ENCODE assay signal across 10 cellular contexts in genomic region chr6:10425973-10426780, GRCh38. TPM values are rescaled to one million over a fixed set of nuclear protein-coding genes. Genes with fewer than 3 reads are reported as not detected.
DNase-seq lines count a peak whose midpoint lies in the region; ATAC-seq, FAIRE-seq and TF ChIP-seq lines count a peak whose summit lies in the region.
"Had no signal": no experiment of that assay in that cellular context is flagged by ENCODE, and none has a peak within 500 bp of the region (broad histone marks: within the 10 kb centered on the region; RNA-seq: fewer than 3 reads in every experiment).

No MANE protein-coding gene starts in this region.

- H3K4me3 ChIP-seq in SK-N-MC (peak overlapping the region; percentile 40), fibroblast of villous mesenchyme (ENCODE audit: low read depth, low read length) (peak overlapping the region; percentile 46), pancreas (peak overlapping the region; percentile 14 to 53 (median 28))

- H3K9me3 Mint-ChIP-seq in activated CD8-positive, alpha-beta memory T cell treated with anti-CD3 and anti-CD28 coated beads, Interleukin-2, amount 10 ng/mL, durations not matched to agents 7 days and 5 days (ENCODE audit: low read depth) = no peaks in the 10 kb centered on the region

- DNase-seq in activated CD8-positive, alpha-beta memory T cell treated with anti-CD3 and anti-CD28 coated beads, Interleukin-2, amount 10 ng/mL, durations not matched to agents 7 days and 5 days = no peak
- DNase-seq in activated CD8-positive, alpha-beta memory T cell treated with anti-CD3 and anti-CD28 coated beads, Interleukin-2, amount 50 U/mL, for 4 hours = no peak
- DNase-seq in SK-N-MC (ENCODE audit: low read depth, low spot score) = no peak
- peak; percentile 23 for DNase-seq in fibroblast of villous mesenchyme (ENCODE audit: low read depth)
- DNase-seq in pancreas = peak in 4 of 6 donors; percentile 33 to 74 (median 59)
- DNase-seq in effector CD8-positive, alpha-beta T cell (lab: John Stamatoyannopoulos, UW) = no peak
- no peak for DNase-seq in stimulated activated naive CD4-positive, alpha-beta T cell (lab: John Stamatoyannopoulos, UW)

- TF ChIP-seq CTCF in fibroblast of villous mesenchyme (IDR thresholded peaks at IDR 0.05; ENCODE audit: insufficient read depth, low read depth, low read length) (no peak), pancreas (IDR thresholded peaks at IDR 0.05) (no peak)

- no peaks in the 10 kb centered on the region for H3K4me1 ChIP-seq in pancreas

- peak overlapping the region; percentile 38 for H3K9ac ChIP-seq in SK-N-MC (ENCODE audit: insufficient read length)

- peaks cover 80% of the 10 kb centered on the region for H3K27me3 Mint-ChIP-seq in activated CD8-positive, alpha-beta memory T cell treated with anti-CD3 and anti-CD28 coated beads, Interleukin-2, amount 10 ng/mL, durations not matched to agents 7 days and 5 days

- no peak for FAIRE-seq in pancreas (lab: Jason Lieb, UNC)
- FAIRE-seq: GM18507, islet of Langerhans had no signal

- H3K27me3 ChIP-seq in pancreas = peaks cover 0 to 56% (median 6%) of the 10 kb centered on the region in 4 donors

- peaks cover 18% of the 10 kb centered on the region for H3K4me1 Mint-ChIP-seq in activated CD8-positive, alpha-beta memory T cell treated with anti-CD3 and anti-CD28 coated beads, Interleukin-2, amount 10 ng/mL, durations not matched to agents 7 days and 5 days

- H3K27ac ChIP-seq in SK-N-MC = 0 out of 2 replicates have a peak overlapping the region, but pooled peaks have one; percentile 21
- H3K27ac ChIP-seq in pancreas = no peak overlapping the region

- no peaks in the 10 kb centered on the region for H3K36me3 ChIP-seq in SK-N-MC (ENCODE audit: insufficient read depth, low read length)
- H3K36me3 ChIP-seq in pancreas = no peaks in the 10 kb centered on the region

- H3K9me3 ChIP-seq in SK-N-MC (ENCODE audit: low read depth, low read length) (no peaks in the 10 kb centered on the region), pancreas (no peaks in the 10 kb centered on the region)

- H3K36me3 Mint-ChIP-seq in activated CD8-positive, alpha-beta memory T cell treated with anti-CD3 and anti-CD28 coated beads, Interleukin-2, amount 10 ng/mL, durations not matched to agents 7 days and 5 days = peaks cover 2% of the 10 kb centered on the region

- intact Hi-C loops in pancreas (cut with DNase I) = no loop called here

- CTCF ChIA-PET in activated CD8-positive, alpha-beta memory T cell treated with anti-CD3 and anti-CD28 coated beads, Interleukin-2, amount 10 ng/mL, durations not matched to agents 7 days and 5 days (lab: Charles Lee) = no interaction called here

- 3 to 4% methylated on average over 55 of the region's 55 CpGs for WGBS in pancreas, 2 donors

- no peak overlapping the region for H3K27ac Mint-ChIP-seq in activated CD8-positive, alpha-beta memory T cell treated with anti-CD3 and anti-CD28 coated beads, Interleukin-2, amount 10 ng/mL, durations not matched to agents 7 days and 5 days

- H3K4me3 Mint-ChIP-seq in activated CD8-positive, alpha-beta memory T cell treated with anti-CD3 and anti-CD28 coated beads, Interleukin-2, amount 10 ng/mL, durations not matched to agents 7 days and 5 days = peak overlapping the region; percentile 59

- peak; percentile 46 for ATAC-seq in activated CD8-positive, alpha-beta memory T cell treated with anti-CD3 and anti-CD28 coated beads, Interleukin-2, amount 10 ng/mL, durations not matched to agents 7 days and 5 days
- ATAC-seq in HG02885 (IDR thresholded peaks at IDR 0.05; ENCODE audit: poor library complexity, unreplicated experiment) (peak; percentile 69), pancreas (peak; percentile 69 to 85 (median 82))

RNA-seq across cellular contexts. Expression of gene TFAP2A, which starts 11.3 kb away (rescaled TPM):
- under 1 TPM; 0.18 to 0.21 TPM for total RNA-seq in activated CD8-positive, alpha-beta memory T cell treated with anti-CD3 and anti-CD28 coated beads, Interleukin-2, amount 10 ng/mL, durations not matched to agents 7 days and 5 days
- 2.6 and 13.8 TPM in 2 replicates for total RNA-seq in fibroblast of villous mesenchyme
- total RNA-seq in pancreas = 1 to 10 TPM in 1 of 6 donors, under 1 TPM in 5; 0.14 to 1.3 (median 0.23) TPM
- under 1 TPM; 0.12 to 0.42 TPM for polyA plus RNA-seq in pancreas

Comparison
In these comparisons a context has a peak if more than half of its experiments do, and no peak if none do; other contexts are left out.
1. DNase-seq: peak in fibroblast of villous mesenchyme (single experiment) and pancreas (4 of 6); none in activated CD8-positive, alpha-beta memory T cell treated with anti-CD3 and anti-CD28 coated beads, Interleukin-2, amount 10 ng/mL, durations not matched to agents 7 days and 5 days (single experiment), activated CD8-positive, alpha-beta memory T cell treated with anti-CD3 and anti-CD28 coated beads, Interleukin-2, amount 50 U/mL, for 4 hours (single experiment), SK-N-MC (single experiment), effector CD8-positive, alpha-beta T cell (single experiment) and stimulated activated naive CD4-positive, alpha-beta T cell (0 of 6).
2. Peak in every context shown above with its lines, with median percentiles within 50 percentile points of each other: ATAC-seq and H3K4me3 ChIP-seq.